ENCODE assay signal across 9 cellular contexts in genomic region chr17:70365098-70365583, GRCh38.
DNase-seq lines count a peak whose midpoint lies in the region; ATAC-seq, FAIRE-seq and TF ChIP-seq lines count a peak whose summit lies in the region.
"Had no signal": no experiment of that assay in that cellular context is flagged by ENCODE, and none has a peak within 500 bp of the region (broad histone marks: within the 10 kb centered on the region; RNA-seq: fewer than 3 reads in every experiment).

No MANE protein-coding gene starts in this region.

- no peaks in the 10 kb centered on the region for H3K9me3 ChIP-seq in OCI-LY7 (ENCODE audit: low read length)

- H3K27ac Mint-ChIP-seq in activated CD4-positive, alpha-beta T cell treated with anti-CD3 and anti-CD28 coated beads for 36 hours, result no peak overlapping the region
- H3K27ac Mint-ChIP-seq in endothelial cell (ENCODE audit: unreplicated experiment), result peak overlapping the region; percentile 14

- no peak for DNase-seq in activated CD4-positive, alpha-beta T cell treated with anti-CD3 and anti-CD28 coated beads for 36 hours
- no peak for DNase-seq in activated CD4-positive, alpha-beta T cell treated with anti-CD3 and anti-CD28 coated beads for 48 hours
- DNase-seq in endothelial cell (ENCODE audit: low spot score), result no peak
- DNase-seq in urothelium cell line (ENCODE audit: low spot score), result peak; percentile 61
- DNase-seq in NCI-H128 (lab: John Stamatoyannopoulos, UW; ENCODE audit: unreplicated experiment), result no peak
- DNase-seq in OCI-LY7 (ENCODE audit: low spot score), result no peak
- DNase-seq in SHP77 treated with DMSO at 0.1 percent for 48 hours (lab: John Stamatoyannopoulos, UW), result no peak
- DNase-seq: NCI-H1694 had no signal

- intact Hi-C loops in activated CD4-positive, alpha-beta T cell treated with anti-CD3 and anti-CD28 coated beads for 36 hours (cut with DNase I, micrococcal nuclease), result no loop called here
- intact Hi-C loops in OCI-LY7 (cut with micrococcal nuclease; ENCODE audit: unreplicated experiment), result no loop called here

- no peaks in the 10 kb centered on the region for H4K20me1 ChIP-seq in OCI-LY7 (ENCODE audit: insufficient read depth, low read length)

- FAIRE-seq in urothelium cell line (lab: Jason Lieb, UNC), result no peak

- no peaks in the 10 kb centered on the region for H3K4me1 ChIP-seq in OCI-LY7 (ENCODE audit: insufficient read depth, low read length, poor library complexity, severe bottlenecking)

- peaks cover 6% of the 10 kb centered on the region for H3K4me1 Mint-ChIP-seq in activated CD4-positive, alpha-beta T cell treated with anti-CD3 and anti-CD28 coated beads for 36 hours
- H3K4me1 Mint-ChIP-seq in endothelial cell (ENCODE audit: unreplicated experiment), result peaks cover 14% of the 10 kb centered on the region

- H3K36me3 ChIP-seq in OCI-LY7 (ENCODE audit: insufficient read depth, low read length), result no peaks in the 10 kb centered on the region

- H3K36me3 Mint-ChIP-seq in activated CD4-positive, alpha-beta T cell treated with anti-CD3 and anti-CD28 coated beads for 36 hours (ENCODE audit: low read depth), result no peaks in the 10 kb centered on the region
- H3K36me3 Mint-ChIP-seq in endothelial cell (ENCODE audit: low read depth, unreplicated experiment), result no peaks in the 10 kb centered on the region

- H3K9me3 Mint-ChIP-seq in activated CD4-positive, alpha-beta T cell treated with anti-CD3 and anti-CD28 coated beads for 36 hours (ENCODE audit: low read depth), result no peaks in the 10 kb centered on the region
- H3K9me3 Mint-ChIP-seq in endothelial cell (ENCODE audit: unreplicated experiment), result no peaks in the 10 kb centered on the region

- no TSS peak for BruUV-seq in OCI-LY7 (replicated peaks; lab: Mats Ljungman, UMichigan)

- TF ChIP-seq CTCF in endothelial cell (IDR thresholded peaks at IDR 0.05; ENCODE audit: unreplicated experiment) (no peak), OCI-LY7 (conservative IDR thresholded peaks at IDR 0.05; ENCODE audit: low read length) (no peak)

- H3K4me3 ChIP-seq in OCI-LY7 (ENCODE audit: low read depth, low read length, poor library complexity, severe bottlenecking), result no peak overlapping the region

- H3K79me2 ChIP-seq in OCI-LY7 (ENCODE audit: insufficient read depth, low read depth, low read length), result no peaks in the 10 kb centered on the region

- no peak overlapping the region for H3K27ac ChIP-seq in OCI-LY7 (ENCODE audit: low read depth, low read length, poor library complexity, severe bottlenecking)

- H3K9me2 ChIP-seq in OCI-LY7 (ENCODE audit: insufficient read depth, low read length), result no peaks in the 10 kb centered on the region

- no peak overlapping the region for H3K4me3 Mint-ChIP-seq in activated CD4-positive, alpha-beta T cell treated with anti-CD3 and anti-CD28 coated beads for 36 hours
- H3K4me3 Mint-ChIP-seq in endothelial cell (ENCODE audit: unreplicated experiment), result no peak overlapping the region

- ATAC-seq in activated CD4-positive, alpha-beta T cell treated with anti-CD3 and anti-CD28 coated beads for 36 hours, result peak; percentile 65
- ATAC-seq in HG03342 (IDR thresholded peaks at IDR 0.05; ENCODE audit: unreplicated experiment), result peak; percentile 88

- CTCF ChIA-PET in activated CD4-positive, alpha-beta T cell treated with anti-CD3 and anti-CD28 coated beads for 36 hours (lab: Charles Lee), result interaction anchor here (0.5 kb wide), 1 partner anchor 9 kb away, joined by 5 read pairs; no protein-coding TSS in a partner anchor
- CTCF ChIA-PET in OCI-LY7 (lab: Charles Lee; ENCODE audit: unreplicated experiment), result no interaction called here

- H3K4me2 ChIP-seq in OCI-LY7 (ENCODE audit: low read length), result no peak overlapping the region

- peaks cover 17% of the 10 kb centered on the region for H3K27me3 Mint-ChIP-seq in activated CD4-positive, alpha-beta T cell treated with anti-CD3 and anti-CD28 coated beads for 36 hours
- peaks cover 3% of the 10 kb centered on the region for H3K27me3 Mint-ChIP-seq in endothelial cell (ENCODE audit: unreplicated experiment)

- POLR2A ChIA-PET in activated CD4-positive, alpha-beta T cell treated with anti-CD3 and anti-CD28 coated beads for 36 hours (lab: Charles Lee), result no interaction called here
- POLR2A ChIA-PET in OCI-LY7 (lab: Charles Lee), result interaction anchor here (0.5 to 2.3 kb wide), 3 partner anchors 13 to 29 kb away, joined by 3 to 8 read pairs (median 5); no protein-coding TSS in a partner anchor

- no peak overlapping the region for H2AFZ ChIP-seq in OCI-LY7 (ENCODE audit: low read length)
